In genomic region chr2:98869272-98869641, GRCh38 we compare ENCODE assay signal across 1 cellular context.
TF ChIP-seq lines count a peak whose summit lies in the region.

No MANE protein-coding gene starts in this region.

TF ChIP-seq in HepG2, 621 proteins besides CTCF, POLR2A, EP300 and RAD21 (continued from another document and continues in another):
- TF ChIP-seq POLR2AphosphoS2 (IDR thresholded peaks at IDR 0.05; ENCODE audit: low read depth, low read length), result no peak
- TF ChIP-seq SOX6 (IDR thresholded peaks at IDR 0.05), result no peak
- 0 out of 2 replicates have a peak, but pooled peaks have one; percentile 3 for TF ChIP-seq SOX6 (CRISPR knock-in tag; IDR thresholded peaks at IDR 0.05)
- TF ChIP-seq ZNF543 (CRISPR knock-in tag; IDR thresholded peaks at IDR 0.05), result no peak
- no peak for TF ChIP-seq ZBTB1 (CRISPR knock-in tag; IDR thresholded peaks at IDR 0.05; ENCODE audit: borderline replicate concordance)
- no peak for TF ChIP-seq SKIL (CRISPR knock-in tag; IDR thresholded peaks at IDR 0.05; ENCODE audit: borderline replicate concordance)
- no peak for TF ChIP-seq ZUFSP (CRISPR knock-in tag; IDR thresholded peaks at IDR 0.05; ENCODE audit: borderline replicate concordance)
- TF ChIP-seq CCDC6 (CRISPR knock-in tag; IDR thresholded peaks at IDR 0.05), result 0 out of 2 replicates have a peak, but pooled peaks have one; percentile 25
- no peak for TF ChIP-seq DPF2 (CRISPR knock-in tag; IDR thresholded peaks at IDR 0.05; ENCODE audit: borderline replicate concordance, low read depth)
- no peak for TF ChIP-seq ZNF432 (CRISPR knock-in tag; IDR thresholded peaks at IDR 0.05; ENCODE audit: borderline replicate concordance)
- TF ChIP-seq ZIK1 (CRISPR knock-in tag; IDR thresholded peaks at IDR 0.05; ENCODE audit: borderline replicate concordance, low read depth), result no peak
- no peak for TF ChIP-seq PAXIP1 (CRISPR knock-in tag; conservative IDR thresholded peaks at IDR 0.05)
- 0 out of 2 replicates have a peak, but pooled peaks have one; percentile 33 for TF ChIP-seq ZMYM2 (CRISPR knock-in tag; IDR thresholded peaks at IDR 0.05)
- no peak for TF ChIP-seq FIP1L1 (IDR thresholded peaks at IDR 0.05; ENCODE audit: borderline replicate concordance, insufficient read depth, low read depth, low read length)
- no peak for TF ChIP-seq MXI1 (IDR thresholded peaks at IDR 0.05; ENCODE audit: borderline replicate concordance, low read depth, low read length)
- no peak for TF ChIP-seq ZBTB20 (CRISPR knock-in tag; IDR thresholded peaks at IDR 0.05; ENCODE audit: borderline replicate concordance, low read depth)
- TF ChIP-seq ATF3 (CRISPR knock-in tag; IDR thresholded peaks at IDR 0.05), result no peak
- no peak for TF ChIP-seq ERF (CRISPR knock-in tag; IDR thresholded peaks at IDR 0.05)
- peak; percentile 22; the same call in 1 of the 2 replicates for TF ChIP-seq SALL2 (CRISPR knock-in tag; IDR thresholded peaks at IDR 0.05)
- TF ChIP-seq HHEX (CRISPR knock-in tag; IDR thresholded peaks at IDR 0.05), result no peak
- TF ChIP-seq HIVEP1 (CRISPR knock-in tag; IDR thresholded peaks at IDR 0.05), result 0 out of 2 replicates have a peak, but pooled peaks have one; percentile 37
- TF ChIP-seq NR2F2 (IDR thresholded peaks at IDR 0.05; ENCODE audit: borderline replicate concordance, low read depth), result no peak
- TF ChIP-seq ZNF230 (CRISPR knock-in tag; IDR thresholded peaks at IDR 0.05), result no peak
- TF ChIP-seq REST (IDR thresholded peaks at IDR 0.05; ENCODE audit: borderline replicate concordance in 1 of 2, low read depth in 1 of 2, low read length in 2 of 2), result no peak
- TF ChIP-seq MTA1 (CRISPR knock-in tag; IDR thresholded peaks at IDR 0.05; ENCODE audit: borderline replicate concordance), result no peak
- no peak for TF ChIP-seq ZNF556 (CRISPR knock-in tag; IDR thresholded peaks at IDR 0.05; ENCODE audit: borderline replicate concordance)
- TF ChIP-seq ZNF678 (CRISPR knock-in tag; IDR thresholded peaks at IDR 0.05), result no peak
- TF ChIP-seq CSRNP1 (CRISPR knock-in tag; IDR thresholded peaks at IDR 0.05), result no peak
- peak; percentile 70 for TF ChIP-seq ZNF280B (CRISPR knock-in tag; IDR thresholded peaks at IDR 0.05; ENCODE audit: borderline replicate concordance)
- no peak for TF ChIP-seq SIX4 (CRISPR knock-in tag; IDR thresholded peaks at IDR 0.05)
- TF ChIP-seq RNF2 (conservative IDR thresholded peaks at IDR 0.05; ENCODE audit: low read depth), result no peak
- no peak for TF ChIP-seq ZNF784 (CRISPR knock-in tag; IDR thresholded peaks at IDR 0.05; ENCODE audit: borderline replicate concordance)
- no peak for TF ChIP-seq SAFB2 (CRISPR knock-in tag; IDR thresholded peaks at IDR 0.05; ENCODE audit: borderline replicate concordance, low read depth)
- TF ChIP-seq ZNF263 (CRISPR knock-in tag; IDR thresholded peaks at IDR 0.05), result no peak
- no peak for TF ChIP-seq THAP11 (CRISPR knock-in tag; IDR thresholded peaks at IDR 0.05)
- TF ChIP-seq ZNF770 (CRISPR knock-in tag; IDR thresholded peaks at IDR 0.05), result no peak
- TF ChIP-seq ZNF317 (CRISPR knock-in tag; IDR thresholded peaks at IDR 0.05), result no peak
- TF ChIP-seq RORA (CRISPR knock-in tag; IDR thresholded peaks at IDR 0.05), result no peak
- no peak for TF ChIP-seq ETV5 (CRISPR knock-in tag; IDR thresholded peaks at IDR 0.05; ENCODE audit: borderline replicate concordance)
- no peak for TF ChIP-seq PBX3 (CRISPR knock-in tag; IDR thresholded peaks at IDR 0.05; ENCODE audit: borderline replicate concordance)
- TF ChIP-seq SIN3B (IDR thresholded peaks at IDR 0.05; ENCODE audit: low read length), result no peak
- no peak for TF ChIP-seq BCL3 (CRISPR knock-in tag; IDR thresholded peaks at IDR 0.05)
- TF ChIP-seq ZNF777 (CRISPR knock-in tag; IDR thresholded peaks at IDR 0.05), result peak; percentile 53
- TF ChIP-seq ZFP62 (CRISPR knock-in tag; IDR thresholded peaks at IDR 0.05), result no peak
